In genomic region chr1:116504308-116505156, GRCh38 we compare ENCODE assay signal across 8 cellular contexts.
A peak's percentile ranks its signal among the peaks of the same experiment; 100 is the strongest.
DNase-seq lines count a peak whose midpoint lies in the region; ATAC-seq and TF ChIP-seq lines count a peak whose summit lies in the region.

No MANE protein-coding gene starts in this region.

- H3K27ac ChIP-seq in foreskin keratinocyte: no peak overlapping the region

- H3K4me1 ChIP-seq in foreskin keratinocyte: peaks cover 22% of the 10 kb centered on the region

- TF ChIP-seq CTCF in GM13977 (IDR thresholded peaks at IDR 0.05; ENCODE audit: extremely low read depth, insufficient read depth, missing control alignments): no peak
- TF ChIP-seq CTCF in foreskin keratinocyte (conservative IDR thresholded peaks at IDR 0.05): no peak

- ATAC-seq in HG02763 (IDR thresholded peaks at IDR 0.05; ENCODE audit: unreplicated experiment): peak; percentile 86
- ATAC-seq in foreskin keratinocyte: peak; percentile 22

- in situ Hi-C loops in GM13977 (cut with MboI; ENCODE audit: low pct_unique_long_range_greater_than_20kb, low sequenced_read_pairs, unreplicated experiment): no loop called here

- no peaks in the 10 kb centered on the region for H3K27me3 ChIP-seq in foreskin keratinocyte

- peak; percentile 80 for DNase-seq in GM13977 (ENCODE audit: low spot score)
- peak; percentile 92 for DNase-seq in NOMO-1 treated with DMSO at 0.1 percent for 48 hours (lab: John Stamatoyannopoulos, UW; ENCODE audit: unreplicated experiment)
- peak; percentile 69 for DNase-seq in activated T-cell treated with anti-CD3 and anti-CD28 coated beads for 48 hours (ENCODE audit: low read depth)
- peak in 1 of 2 donors; percentile 58 for DNase-seq in foreskin keratinocyte
- peak; percentile 62 for DNase-seq in stimulated activated CD4-positive, alpha-beta T cell treated with anti-CD3 and anti-CD28 coated beads, Interleukin-12 subunit alpha, Interleukin-12 subunit beta, amount 100 ng/mL, for 4 hours
- DNase-seq in DMS153 (lab: John Stamatoyannopoulos, UW): no peak
- no peak for DNase-seq in NCI-H1092 treated with DMSO at 0.1 percent for 48 hours (lab: John Stamatoyannopoulos, UW)

Comparison
In these comparisons a context has a peak if more than half of its experiments do, and no peak if none do; other contexts are left out.
1. DNase-seq: peak in GM13977 (single experiment), NOMO-1 treated with DMSO at 0.1 percent for 48 hours (single experiment), activated T-cell treated with anti-CD3 and anti-CD28 coated beads for 48 hours (single experiment) and stimulated activated CD4-positive, alpha-beta T cell treated with anti-CD3 and anti-CD28 coated beads, Interleukin-12 subunit alpha, Interleukin-12 subunit beta, amount 100 ng/mL, for 4 hours (single experiment); none in DMS153 (single experiment) and NCI-H1092 treated with DMSO at 0.1 percent for 48 hours (single experiment).